Comparison of ENCODE assay signal across 1 cellular context in genomic region chr11:67428052-67429001, GRCh38.
TF ChIP-seq lines count a peak whose summit lies in the region.

Gene RPS6KB2, plus strand, starts transcription at chr11:67428494. Its CDS starts 52 bp downstream, at chr11:67428546.

TF ChIP-seq in K562, 482 proteins besides CTCF, POLR2A, EP300 and RAD21 (continued from another document and continues in another):
- peak; percentile 92 for TF ChIP-seq ATF7 (IDR thresholded peaks at IDR 0.05)
- TF ChIP-seq ZFPM2 (CRISPR knock-in tag; IDR thresholded peaks at IDR 0.05), result no peak
- TF ChIP-seq ATF6 (CRISPR knock-in tag; IDR thresholded peaks at IDR 0.05), result 0 out of 2 replicates have a peak, but pooled peaks have one; percentile 67
- peak; percentile 72 for TF ChIP-seq GABPA (tag; conservative IDR thresholded peaks at IDR 0.05; ENCODE audit: low read depth)
- TF ChIP-seq AFF4 (CRISPR knock-in tag; IDR thresholded peaks at IDR 0.05), result 0 out of 2 replicates have a peak, but pooled peaks have one; percentile 67
- peak; percentile 98 for TF ChIP-seq ATF1 (CRISPR knock-in tag; IDR thresholded peaks at IDR 0.05)
- TF ChIP-seq ATF1 (tag; IDR thresholded peaks at IDR 0.05), result peak; percentile 100
- no peak for TF ChIP-seq SRSF3 (IDR thresholded peaks at IDR 0.05; ENCODE audit: insufficient read depth, low read length)
- TF ChIP-seq NBN (IDR thresholded peaks at IDR 0.05; ENCODE audit: low read depth), result peak; percentile 85; the same call in 1 of the 2 replicates
- TF ChIP-seq ZBTB5 (IDR thresholded peaks at IDR 0.05), result no peak
- TF ChIP-seq KHSRP (IDR thresholded peaks at IDR 0.05), result peak; percentile 96
- TF ChIP-seq ZNF280B (CRISPR knock-in tag; IDR thresholded peaks at IDR 0.05), result no peak
- peak; percentile 35 for TF ChIP-seq HMGN3 (IDR thresholded peaks at IDR 0.05; ENCODE audit: borderline replicate concordance, extremely low read depth, insufficient read length, low read depth, low read length)
- peak; percentile 76; the same call in 1 of the 2 replicates for TF ChIP-seq THAP12 (CRISPR knock-in tag; IDR thresholded peaks at IDR 0.05)
- peak; percentile 75 for TF ChIP-seq POLR2B (IDR thresholded peaks at IDR 0.05; ENCODE audit: low read depth, partially characterized antibody)
- peak; percentile 88 for TF ChIP-seq TAF1 (IDR thresholded peaks at IDR 0.05; ENCODE audit: control insufficient read depth, extremely low read depth, insufficient read depth, low read length, severe bottlenecking)
- TF ChIP-seq ZNF143 (CRISPR knock-in tag; IDR thresholded peaks at IDR 0.05), result peak; percentile 97
- TF ChIP-seq NR2C1 (IDR thresholded peaks at IDR 0.05), result peak; percentile 39; the same call in 1 of the 2 replicates
- TF ChIP-seq NR2C1 (tag; IDR thresholded peaks at IDR 0.05), result peak; percentile 78
- 0 out of 2 replicates have a peak, but pooled peaks have one; percentile 46 for TF ChIP-seq ZBTB9 (CRISPR knock-in tag; IDR thresholded peaks at IDR 0.05)
- TF ChIP-seq CREB5 (CRISPR knock-in tag; IDR thresholded peaks at IDR 0.05), result no peak
- peak; percentile 97 for TF ChIP-seq PKNOX1 (IDR thresholded peaks at IDR 0.05)
- TF ChIP-seq TBL1XR1 (IDR thresholded peaks at IDR 0.05; ENCODE audit: low read length in 2 of 2), result peak in 1 of 2 experiments; percentile 100; a peak in 2 of 4 replicates
- TF ChIP-seq ZBTB49 (CRISPR knock-in tag; IDR thresholded peaks at IDR 0.05; ENCODE audit: borderline replicate concordance), result no peak
- TF ChIP-seq ZNF639 (CRISPR knock-in tag; conservative IDR thresholded peaks at IDR 0.05 in 1 of 2, IDR thresholded peaks at IDR 0.05 in 1 of 2), result peak in 1 of 2 experiments; percentile 89; a peak in 2 of 4 replicates
- no peak for TF ChIP-seq POLR3G (IDR thresholded peaks at IDR 0.05; ENCODE audit: extremely low read depth, insufficient read length, insufficient replicate concordance)
- no peak for TF ChIP-seq HDAC2 (IDR thresholded peaks at IDR 0.05)
- peak; percentile 77 for TF ChIP-seq CEBPB (tag; IDR thresholded peaks at IDR 0.05)
- TF ChIP-seq ATF3 (IDR thresholded peaks at IDR 0.05), result peak; percentile 89
- TF ChIP-seq ATF3 (CRISPR knock-in tag; conservative IDR thresholded peaks at IDR 0.05), result 0 out of 2 replicates have a peak, but pooled peaks have one; percentile 59
- TF ChIP-seq SAP30 (IDR thresholded peaks at IDR 0.05; ENCODE audit: borderline replicate concordance, insufficient read depth, low read depth, low read length, poor library complexity, severe bottlenecking), result peak; percentile 87
- TF ChIP-seq SMARCA5 (IDR thresholded peaks at IDR 0.05), result no peak
- TF ChIP-seq MAZ (CRISPR knock-in tag; conservative IDR thresholded peaks at IDR 0.05 in 1 of 2, IDR thresholded peaks at IDR 0.05 in 1 of 2), result peak; percentile 92 to 93
- TF ChIP-seq DNMT1 (IDR thresholded peaks at IDR 0.05), result no peak
- TF ChIP-seq JUN (IDR thresholded peaks at IDR 0.05; ENCODE audit: borderline replicate concordance, low read depth, low read length), result no peak
- no peak for TF ChIP-seq JUN (CRISPR knock-in tag; IDR thresholded peaks at IDR 0.05; ENCODE audit: borderline replicate concordance)
